Comparison of ENCODE assay signal across 9 cellular contexts in the genomic region with DNA sequence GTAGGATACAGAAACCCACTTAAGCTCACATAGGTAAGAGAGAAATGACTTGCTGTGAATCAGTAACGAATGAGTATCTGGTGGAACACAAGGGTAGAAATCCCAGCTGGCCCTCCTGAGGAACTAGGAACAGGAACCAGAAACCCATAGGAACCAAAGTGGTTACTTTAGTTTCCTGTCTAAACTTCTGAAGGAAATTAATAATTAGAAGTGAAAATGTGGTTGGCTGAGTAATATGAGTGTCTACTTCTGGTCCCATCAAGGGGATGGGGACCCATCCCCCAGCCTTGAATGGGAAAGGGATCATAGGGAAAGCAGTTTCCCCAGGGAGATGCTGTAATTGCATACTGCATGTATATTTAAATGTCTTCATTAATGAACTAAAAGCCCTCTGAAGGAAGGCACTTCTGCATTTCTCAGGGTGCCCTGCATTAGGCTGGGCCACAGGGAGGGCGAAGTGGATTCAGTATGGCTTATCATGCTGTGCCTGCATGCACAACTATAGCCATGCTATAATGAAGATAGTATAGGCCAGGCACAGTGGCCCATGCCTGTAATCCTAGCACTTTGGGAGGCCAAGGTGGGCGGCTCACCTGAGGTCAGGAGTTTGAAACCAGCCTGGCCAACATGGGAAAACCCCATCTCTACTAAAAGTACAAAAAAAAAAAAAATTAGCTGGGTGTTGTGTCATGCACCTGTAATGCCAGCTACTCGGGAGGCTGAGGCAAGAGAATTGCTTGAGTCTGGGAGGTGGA. TPM values are rescaled to one million over a fixed set of nuclear protein-coding genes. Genes with fewer than 3 reads are reported as not detected.
DNase-seq lines count a peak whose midpoint lies in the region; ATAC-seq and TF ChIP-seq lines count a peak whose summit lies in the region.
"Had no signal": no experiment of that assay in that cellular context is flagged by ENCODE, and none has a peak within 500 bp of the region (broad histone marks: within the 10 kb centered on the region; RNA-seq: fewer than 3 reads in every experiment).

No MANE protein-coding gene starts in this region.

- CTCF ChIA-PET in A673 (lab: Charles Lee) = no interaction called here

- TF ChIP-seq POLR2A in uterus (IDR thresholded peaks at IDR 0.05) = no peak

- H3K27ac ChIP-seq in A673 (ENCODE audit: low read depth, low read length, poor library complexity, severe bottlenecking) (peak overlapping the region; percentile 13), uterus (no peak overlapping the region)

- no TSS peak for BruUV-seq in A673 (replicated peaks; lab: Mats Ljungman, UMichigan)

- no peaks in the 10 kb centered on the region for H3K36me3 ChIP-seq in A673 (ENCODE audit: insufficient read depth, low read length, poor library complexity, severe bottlenecking)
- no peaks in the 10 kb centered on the region for H3K36me3 ChIP-seq in uterus

- H3K4me1 ChIP-seq in A673 (ENCODE audit: insufficient read depth, low read length, poor library complexity, severe bottlenecking) = peaks cover 28% of the 10 kb centered on the region
- H3K4me1 ChIP-seq in uterus = no peaks in the 10 kb centered on the region

- H3K4me3 ChIP-seq in A673 (ENCODE audit: low read depth, low read length, poor library complexity, severe bottlenecking) (no peak overlapping the region), uterus (no peak overlapping the region)

- ATAC-seq in GM18907 (IDR thresholded peaks at IDR 0.05; ENCODE audit: unreplicated experiment) = peak; percentile 69
- peak; percentile 54 for ATAC-seq in HG03066 (IDR thresholded peaks at IDR 0.05; ENCODE audit: low read depth, unreplicated experiment)

- DNase-seq in A673 (ENCODE audit: low spot score) = peak; percentile 54
- DNase-seq in activated CD4-positive, CD25-positive, alpha-beta regulatory T cell treated with anti-CD3 and anti-CD28 coated beads, Interleukin-2, amount 50 U/mL, for 72 hours = peak; percentile 32
- DNase-seq in NCI-H748 treated with DMSO at 0.1 percent for 48 hours (lab: John Stamatoyannopoulos, UW) = no peak
- no peak for DNase-seq in uterus
- no peak for DNase-seq in C1 segment of cervical spinal cord (lab: John Stamatoyannopoulos, UW)
- DNase-seq in DMS79 (lab: John Stamatoyannopoulos, UW) = no peak
- DNase-seq: DND-41 had no signal

- H3K27me3 ChIP-seq in A673 (replicated peaks; ENCODE audit: insufficient read depth, low read depth, low read length, poor library complexity) (no peaks in the 10 kb centered on the region), uterus (no peaks in the 10 kb centered on the region)

- TF ChIP-seq CTCF in A673 (conservative IDR thresholded peaks at IDR 0.05; ENCODE audit: low read depth, low read length) = no peak
- TF ChIP-seq CTCF in uterus (IDR thresholded peaks at IDR 0.05) = no peak

- intact Hi-C loops in A673 (cut with micrococcal nuclease; ENCODE audit: unreplicated experiment) (loop anchor here (5.0 kb wide), 1 partner anchor 73 kb away; no protein-coding TSS in a partner anchor), uterus (cut with DNase I; ENCODE audit: low total_unique reads) (no loop called here)

- H3K9me3 ChIP-seq in A673 (ENCODE audit: low read depth, low read length, poor library complexity, severe bottlenecking) (no peaks in the 10 kb centered on the region), uterus (no peaks in the 10 kb centered on the region)

- POLR2A ChIA-PET in A673 (lab: Charles Lee; ENCODE audit: low non-redundant PET) = no interaction called here

RNA-seq across cellular contexts. Expression of a gene that starts 45.6 kb away (rescaled TPM):
- total RNA-seq in A673 (2021) = 223 and 242 TPM in 2 replicates
- total RNA-seq in uterus = 10 to 100 TPM; 24.1 to 70.3 (median 57.6) TPM

Comparison
In these comparisons a context has a peak if more than half of its experiments do, and no peak if none do; other contexts are left out.
1. DNase-seq: peak in A673 (single experiment) and activated CD4-positive, CD25-positive, alpha-beta regulatory T cell treated with anti-CD3 and anti-CD28 coated beads, Interleukin-2, amount 50 U/mL, for 72 hours (single experiment); none in NCI-H748 treated with DMSO at 0.1 percent for 48 hours (single experiment), uterus (0 of 2), C1 segment of cervical spinal cord (0 of 14) and DMS79 (single experiment).